ENCODE assay signal across 9 cellular contexts in the genomic region with DNA sequence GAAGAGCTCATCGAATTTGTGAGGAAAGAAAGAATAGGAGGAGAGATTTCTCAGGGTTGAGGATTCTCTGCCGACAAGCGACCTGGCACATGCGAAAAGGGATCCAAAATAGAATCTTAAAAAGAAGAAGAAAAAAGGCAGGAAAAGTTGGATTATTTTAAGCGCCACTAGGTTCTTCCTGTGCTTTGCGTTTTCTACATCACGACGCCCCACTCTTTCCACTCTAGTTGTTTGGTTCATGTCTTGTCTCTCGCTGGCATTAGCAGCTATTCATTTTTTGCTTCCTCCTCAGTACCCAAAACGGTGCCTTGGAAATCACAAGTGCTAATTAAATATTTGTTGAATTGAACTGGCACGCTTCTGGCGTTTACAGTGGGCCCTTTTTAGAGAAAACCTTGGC. TPM values are rescaled to one million over a fixed set of nuclear protein-coding genes. Genes with fewer than 3 reads are reported as not detected.
A peak's percentile ranks its signal among the peaks of the same experiment; 100 is the strongest.
DNase-seq lines count a peak whose midpoint lies in the region; ATAC-seq, FAIRE-seq and TF ChIP-seq lines count a peak whose summit lies in the region.
"Had no signal": no experiment of that assay in that cellular context is flagged by ENCODE, and none has a peak within 500 bp of the region (broad histone marks: within the 10 kb centered on the region; RNA-seq: fewer than 3 reads in every experiment).

No MANE protein-coding gene starts in this region.

- peaks cover 4 to 5% of the 10 kb centered on the region in 2 donors for H3K36me3 ChIP-seq in kidney (ENCODE audit: control insufficient read depth in 1 of 2, insufficient read depth in 2 of 2, low read length in 2 of 2)
- H3K36me3 ChIP-seq in uterus = no peaks in the 10 kb centered on the region

- H3K9me3 ChIP-seq in kidney (ENCODE audit: control insufficient read depth in 1 of 2, low read length in 2 of 2) = no peaks in the 10 kb centered on the region
- no peaks in the 10 kb centered on the region for H3K9me3 ChIP-seq in uterus

- intact Hi-C loops in kidney (cut with DNase I) (no loop called here), uterus (cut with DNase I; ENCODE audit: low total_unique reads) (no loop called here)

- ATAC-seq in HG03460 (IDR thresholded peaks at IDR 0.05; ENCODE audit: unreplicated experiment) = peak; percentile 8

- peak; percentile 34 for DNase-seq in DMS79 treated with DMSO at 0.1 percent for 48 hours (lab: John Stamatoyannopoulos, UW)
- DNase-seq in DMS79 (lab: John Stamatoyannopoulos, UW) = no peak
- DNase-seq in kidney = no peak
- peak in 1 of 2 donors; percentile 16 for DNase-seq in uterus
- no peak for DNase-seq in stimulated activated CD4-positive, alpha-beta T cell treated with anti-CD3 and anti-CD28 coated beads, Interleukin-12 subunit alpha, Interleukin-12 subunit beta, amount 100 ng/mL, for 4 hours
- no peak for DNase-seq in retina

- H3K4me3 ChIP-seq in kidney (ENCODE audit: low read length in 2 of 2) = peak overlapping the region; percentile 84 to 97
- H3K4me3 ChIP-seq in uterus = peak overlapping the region; percentile 60 to 73

- no peak for TF ChIP-seq CTCF in kidney (IDR thresholded peaks at IDR 0.05; ENCODE audit: borderline replicate concordance, extremely low read depth, insufficient read depth)
- no peak for TF ChIP-seq CTCF in uterus (IDR thresholded peaks at IDR 0.05)

- H3K27ac ChIP-seq in angular gyrus (ENCODE audit: low read depth, low read length) (peak overlapping the region; percentile 93), kidney (ENCODE audit: low read depth in 2 of 2, low read length in 2 of 2) (peak overlapping the region in 1 of 2 donors; percentile 90), uterus (peak overlapping the region; percentile 89 to 91)

- no peaks in the 10 kb centered on the region for H3K27me3 ChIP-seq in uterus

- H3K4me1 ChIP-seq in kidney (ENCODE audit: control insufficient read depth in 1 of 2, insufficient read depth in 1 of 2, low read depth in 1 of 2, low read length in 2 of 2) = peaks cover 0 to 3% of the 10 kb centered on the region in 2 donors
- H3K4me1 ChIP-seq in uterus = peaks cover 0 to 4% of the 10 kb centered on the region in 2 donors

- no peak for FAIRE-seq in kidney (lab: Jason Lieb, UNC)

- peak overlapping the region; percentile 74 to 84 for H3K9ac ChIP-seq in kidney (ENCODE audit: low read length in 2 of 2)

- TF ChIP-seq POLR2A in uterus (IDR thresholded peaks at IDR 0.05) = no peak

RNA-seq across cellular contexts. Expression of a gene that starts 0.7 kb away (rescaled TPM):
- total RNA-seq in kidney (15.6 TPM), uterus (10 to 100 TPM in 3 of 4 donors, 1 to 10 TPM in 1; 5.4 to 40.5 (median 17.6) TPM)
- 18.9 TPM for polyA plus RNA-seq in kidney (ENCODE audit: insufficient read depth, low read depth, low replicate concordance)

RNA-seq across cellular contexts. Expression of a gene that starts 54.7 kb away (rescaled TPM):
- total RNA-seq in kidney = not detected
- not detected for polyA plus RNA-seq in kidney (ENCODE audit: insufficient read depth, low read depth, low replicate concordance)
- 1 to 10 TPM in 1 of 4 donors, not detected in 3; 1.4 TPM for total RNA-seq in uterus
- total RNA-seq: activated CD8-positive, alpha-beta memory T cell treated with anti-CD3 and anti-CD28 coated beads for 36 hours had no signal
